Comparison of ENCODE assay signal across 8 cellular contexts in the genomic region with DNA sequence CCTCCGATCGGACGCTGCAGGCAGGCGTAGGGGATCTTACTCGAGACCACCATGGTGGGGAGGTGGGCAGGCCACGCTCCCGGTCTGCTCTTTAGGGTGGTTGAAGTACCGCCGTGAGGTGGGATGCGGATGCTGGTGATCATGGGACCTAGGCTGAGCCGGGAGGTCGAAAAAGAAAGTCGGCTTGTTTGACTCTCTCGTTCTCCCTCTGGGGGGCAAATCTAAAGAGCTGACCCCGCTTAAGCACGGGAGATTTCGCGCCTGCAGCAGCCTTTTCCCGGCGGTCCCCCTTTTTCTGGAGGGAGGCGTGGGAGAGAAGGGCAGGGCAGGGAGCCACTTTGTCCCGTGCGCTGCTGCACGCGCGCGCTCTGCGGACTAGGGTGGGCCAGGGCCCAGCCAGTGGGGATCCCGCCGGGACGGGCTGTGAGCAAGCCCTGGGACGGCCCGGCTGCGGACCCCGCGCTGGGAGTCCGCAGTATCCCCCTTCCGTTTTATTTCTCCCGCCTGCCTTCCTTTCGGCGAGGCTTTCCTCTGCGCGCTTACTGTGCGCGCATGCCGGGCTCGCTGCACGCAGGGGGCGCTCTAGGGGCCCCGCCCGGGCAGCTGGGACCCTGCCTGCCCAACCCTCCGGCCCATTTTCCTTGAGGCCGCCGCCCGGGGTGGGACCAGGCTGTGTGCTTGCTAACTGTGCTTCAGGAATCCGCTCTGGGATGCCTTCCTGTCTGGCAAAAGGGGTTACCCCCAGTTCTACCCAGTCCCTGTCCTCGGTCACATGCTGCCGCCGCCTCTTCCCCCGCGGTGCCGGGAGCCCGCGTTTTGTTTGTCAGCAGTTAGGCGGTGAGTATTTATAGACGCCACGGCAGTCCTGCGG.
DNase-seq lines count a peak whose midpoint lies in the region.

No MANE protein-coding gene starts in this region.

- peaks cover 60% of the 10 kb centered on the region for H3K27me3 Mint-ChIP-seq in IgD-negative memory B cell

- H3K4me3 Mint-ChIP-seq in IgD-negative memory B cell: peak overlapping the region; percentile 85 to 95 (median 92)

- peaks cover 7 to 25% (median 12%) of the 10 kb centered on the region in 3 donors for H3K4me1 Mint-ChIP-seq in IgD-negative memory B cell

- no peaks in the 10 kb centered on the region for H3K9me3 Mint-ChIP-seq in IgD-negative memory B cell

- H3K36me3 Mint-ChIP-seq in IgD-negative memory B cell: no peaks in the 10 kb centered on the region

- DNase-seq in NCI-H510A treated with DMSO at 0.1 percent for 48 hours (lab: John Stamatoyannopoulos, UW): peak; percentile 21
- no peak for DNase-seq in NCI-H510A (lab: John Stamatoyannopoulos, UW)
- peak; percentile 44 for DNase-seq in activated CD4-positive, alpha-beta T cell treated with anti-CD3 and anti-CD28 coated beads for 4 hours
- DNase-seq in ecto neural progenitor cell (ENCODE audit: low spot score): peak; percentile 86
- DNase-seq in lung microvascular endothelial cell (ENCODE audit: low read depth in 2 of 2): peak; percentile 20 to 67
- peak; percentile 31 for DNase-seq in stimulated activated CD8-positive, alpha-beta memory T cell treated with anti-CD3 and anti-CD28 coated beads, Interleukin-4, amount 100 ng/mL, for 24 hours (ENCODE audit: low read depth)
- DNase-seq in NCI-H187 treated with DMSO at 0.1 percent for 48 hours (lab: John Stamatoyannopoulos, UW): no peak

- peak overlapping the region in 1 of 3 donors; percentile 59 for H3K27ac Mint-ChIP-seq in IgD-negative memory B cell

Comparison
In these comparisons a context has a peak if more than half of its experiments do, and no peak if none do; other contexts are left out.
1. DNase-seq: peak in NCI-H510A treated with DMSO at 0.1 percent for 48 hours (single experiment), activated CD4-positive, alpha-beta T cell treated with anti-CD3 and anti-CD28 coated beads for 4 hours (2 of 2), ecto neural progenitor cell (single experiment), lung microvascular endothelial cell (2 of 2) and stimulated activated CD8-positive, alpha-beta memory T cell treated with anti-CD3 and anti-CD28 coated beads, Interleukin-4, amount 100 ng/mL, for 24 hours (single experiment); none in NCI-H510A (single experiment) and NCI-H187 treated with DMSO at 0.1 percent for 48 hours (single experiment).